Comparison of ENCODE assay signal across 1 cellular context in genomic region chr19:1146858-1147780, GRCh38.
TF ChIP-seq lines count a peak whose summit lies in the region.

No MANE protein-coding gene starts in this region.

TF ChIP-seq in HEK293, 187 proteins besides CTCF, POLR2A, EP300 and RAD21 (continued from another document):
- no peak for TF ChIP-seq REST (tag by site-specific recombination; IDR thresholded peaks at IDR 0.05)
